1 cellular context compared by ENCODE assay signal in genomic region chr4:40629401-40630334, GRCh38.
TF ChIP-seq lines count a peak whose summit lies in the region.

TSS of gene RBM47 (minus strand) at chr4:40629864. CDS start at chr4:40438893, 190,971 bp downstream.

TF ChIP-seq in HEK293, 187 proteins besides CTCF, POLR2A, EP300 and RAD21 (continued from another document and continues in another):
- TF ChIP-seq ZNF560 (tag by site-specific recombination; IDR thresholded peaks at IDR 0.05; ENCODE audit: borderline replicate concordance) (no peak), HOXA7 (CRISPR knock-in tag; IDR thresholded peaks at IDR 0.05; ENCODE audit: borderline replicate concordance) (no peak), REPIN1 (tag by site-specific recombination; IDR thresholded peaks at IDR 0.05; ENCODE audit: low read depth) (no peak), ZNF571 (tag by site-specific recombination; IDR thresholded peaks at IDR 0.05) (no peak), GLI4 (tag by site-specific recombination; IDR thresholded peaks at IDR 0.05) (no peak), GLI2 (tag by site-specific recombination; IDR thresholded peaks at IDR 0.05; ENCODE audit: borderline replicate concordance, low read depth) (no peak), PRDM6 (tag by site-specific recombination; IDR thresholded peaks at IDR 0.05) (peak; percentile 47; the same call in 1 of the 2 replicates), ZNF645 (tag by site-specific recombination; IDR thresholded peaks at IDR 0.05) (no peak), ZNF311 (tag by site-specific recombination; IDR thresholded peaks at IDR 0.05; ENCODE audit: borderline replicate concordance) (no peak), ZNF132 (tag by site-specific recombination; IDR thresholded peaks at IDR 0.05; ENCODE audit: borderline replicate concordance) (no peak), YY1 (tag by site-specific recombination; IDR thresholded peaks at IDR 0.05) (no peak), ZNF596 (tag by site-specific recombination; IDR thresholded peaks at IDR 0.05) (no peak), ZBTB8A (tag by site-specific recombination; IDR thresholded peaks at IDR 0.05) (no peak; the same call in 1 of the 2 replicates), KLF17 (tag by site-specific recombination; IDR thresholded peaks at IDR 0.05) (0 out of 2 replicates have a peak, but pooled peaks have one; percentile 27), ZXDB (tag by site-specific recombination; IDR thresholded peaks at IDR 0.05) (no peak), BCL6B (tag by site-specific recombination; IDR thresholded peaks at IDR 0.05) (no peak), ZSCAN16 (tag by site-specific recombination; IDR thresholded peaks at IDR 0.05) (no peak), ZNF521 (tag by site-specific recombination; IDR thresholded peaks at IDR 0.05) (no peak), KLF10 (tag by site-specific recombination; IDR thresholded peaks at IDR 0.05) (no peak), ZFHX2 (tag by site-specific recombination; conservative IDR thresholded peaks at IDR 0.05) (no peak), ZNF239 (tag by site-specific recombination; IDR thresholded peaks at IDR 0.05) (no peak), ZNF292 (tag by site-specific recombination; IDR thresholded peaks at IDR 0.05; ENCODE audit: borderline replicate concordance, low read depth) (no peak), ZNF394 (tag by site-specific recombination; IDR thresholded peaks at IDR 0.05; ENCODE audit: borderline replicate concordance) (no peak), ZNF280C (tag by site-specific recombination; IDR thresholded peaks at IDR 0.05) (no peak), ZNF449 (tag by site-specific recombination; IDR thresholded peaks at IDR 0.05) (no peak), PATZ1 (tag by site-specific recombination; IDR thresholded peaks at IDR 0.05) (no peak; the same call in 1 of the 2 replicates), PRDM1 (tag by site-specific recombination; IDR thresholded peaks at IDR 0.05) (no peak), ZNF23 (tag by site-specific recombination; IDR thresholded peaks at IDR 0.05; ENCODE audit: borderline replicate concordance) (no peak), ZNF223 (tag by site-specific recombination; IDR thresholded peaks at IDR 0.05) (no peak), ZNF548 (tag by site-specific recombination; IDR thresholded peaks at IDR 0.05) (no peak), WT1 (tag by site-specific recombination; IDR thresholded peaks at IDR 0.05) (peak; percentile 96), GLIS2 (tag by site-specific recombination; IDR thresholded peaks at IDR 0.05) (peak; percentile 53; the same call in 1 of the 2 replicates), ZNF266 (tag by site-specific recombination; IDR thresholded peaks at IDR 0.05; ENCODE audit: low read depth) (no peak), SP7 (tag by site-specific recombination; IDR thresholded peaks at IDR 0.05) (peak; percentile 27; the same call in 1 of the 2 replicates), ZNF121 (tag by site-specific recombination; IDR thresholded peaks at IDR 0.05) (no peak), ZNF248 (tag by site-specific recombination; IDR thresholded peaks at IDR 0.05) (no peak), ZIC2 (tag by site-specific recombination; IDR thresholded peaks at IDR 0.05) (peak; percentile 64), ZBTB48 (tag by site-specific recombination; IDR thresholded peaks at IDR 0.05) (no peak), ZNF16 (tag by site-specific recombination; IDR thresholded peaks at IDR 0.05; ENCODE audit: low read depth) (no peak), ZNF660 (tag by site-specific recombination; IDR thresholded peaks at IDR 0.05) (peak; percentile 10; the same call in 1 of the 2 replicates), ZNF280D (tag by site-specific recombination; IDR thresholded peaks at IDR 0.05) (no peak), ZBTB10 (tag by site-specific recombination; IDR thresholded peaks at IDR 0.05) (no peak), ZBTB44 (tag by site-specific recombination; IDR thresholded peaks at IDR 0.05) (no peak), ZNF133 (tag by site-specific recombination; IDR thresholded peaks at IDR 0.05) (no peak), MYNN (tag by site-specific recombination; IDR thresholded peaks at IDR 0.05; ENCODE audit: borderline replicate concordance) (no peak), ZBTB21 (tag by site-specific recombination; IDR thresholded peaks at IDR 0.05) (no peak), ZNF830 (tag by site-specific recombination; IDR thresholded peaks at IDR 0.05; ENCODE audit: low read depth) (no peak)
